ENCODE assay signal across 20 cellular contexts in the genomic region with DNA sequence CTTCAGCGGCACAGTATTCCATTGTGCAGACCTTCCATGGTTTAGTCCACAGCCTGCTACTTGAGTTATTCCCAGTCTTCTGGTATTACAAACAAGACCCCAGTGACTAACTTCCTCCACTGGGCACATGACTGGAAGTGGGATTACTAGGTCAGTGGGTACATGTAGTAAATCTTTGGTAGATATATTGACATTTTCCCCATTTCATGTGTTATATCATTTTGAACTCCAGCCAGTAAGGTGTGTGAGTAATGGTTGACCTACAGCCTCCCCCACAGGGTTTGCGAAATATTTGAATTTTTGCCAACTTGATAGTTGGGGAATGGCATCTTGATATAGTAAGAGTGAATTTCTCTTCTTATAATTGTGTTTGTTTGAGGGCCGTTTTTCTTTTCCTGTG. TPM values are rescaled to one million over a fixed set of nuclear protein-coding genes. Genes with fewer than 3 reads are reported as not detected.
DNase-seq lines count a peak whose midpoint lies in the region; ATAC-seq, FAIRE-seq and TF ChIP-seq lines count a peak whose summit lies in the region.
"Had no signal": no experiment of that assay in that cellular context is flagged by ENCODE, and none has a peak within 500 bp of the region (broad histone marks: within the 10 kb centered on the region; RNA-seq: fewer than 3 reads in every experiment).

No MANE protein-coding gene starts in this region.

- peaks cover under 1% of the 10 kb centered on the region for H3K9me3 Mint-ChIP-seq in activated naive CD8-positive, alpha-beta T cell treated with anti-CD3 and anti-CD28 coated beads, Interleukin-2, amount 50 U/mL, for 24 hours
- peaks cover 2% of the 10 kb centered on the region for H3K9me3 Mint-ChIP-seq in activated naive CD8-positive, alpha-beta T cell treated with anti-CD3 and anti-CD28 coated beads for 36 hours
- H3K9me3 Mint-ChIP-seq in CD8-positive, alpha-beta T cell, result no peaks in the 10 kb centered on the region
- H3K9me3 Mint-ChIP-seq: CD4-positive, CD25-positive, alpha-beta regulatory T cell; central memory CD8-positive, alpha-beta T cell had no signal

- H3K9me3 ChIP-seq in small intestine (ENCODE audit: control insufficient read depth, low read depth), result no peaks in the 10 kb centered on the region
- no peaks in the 10 kb centered on the region for H3K9me3 ChIP-seq in CD8-positive, alpha-beta T cell (ENCODE audit: low read length)
- H3K9me3 ChIP-seq: tibial nerve had no signal

- H3K27ac Mint-ChIP-seq in activated naive CD8-positive, alpha-beta T cell treated with anti-CD3 and anti-CD28 coated beads, Interleukin-2, amount 50 U/mL, for 24 hours, result no peak overlapping the region
- no peak overlapping the region for H3K27ac Mint-ChIP-seq in activated naive CD8-positive, alpha-beta T cell treated with anti-CD3 and anti-CD28 coated beads for 36 hours
- no peak overlapping the region for H3K27ac Mint-ChIP-seq in CD8-positive, alpha-beta T cell
- H3K27ac Mint-ChIP-seq: CD4-positive, CD25-positive, alpha-beta regulatory T cell had no signal

- no peak for TF ChIP-seq CTCF in fibroblast of pulmonary artery (IDR thresholded peaks at IDR 0.05; ENCODE audit: low read length, missing control alignments)
- TF ChIP-seq CTCF in CD8-positive, alpha-beta T cell (IDR thresholded peaks at IDR 0.05), result no peak

- intact Hi-C loops in CD8-positive, alpha-beta T cell (cut with DNase I, micrococcal nuclease), result no loop called here

- ATAC-seq in activated naive CD8-positive, alpha-beta T cell treated with anti-CD3 and anti-CD28 coated beads, Interleukin-2, amount 50 U/mL, for 24 hours, result peak; percentile 37
- no peak for ATAC-seq in CD8-positive, alpha-beta T cell

- peaks cover 11% of the 10 kb centered on the region for H3K4me1 Mint-ChIP-seq in activated naive CD8-positive, alpha-beta T cell treated with anti-CD3 and anti-CD28 coated beads, Interleukin-2, amount 50 U/mL, for 24 hours
- H3K4me1 Mint-ChIP-seq in activated naive CD8-positive, alpha-beta T cell treated with anti-CD3 and anti-CD28 coated beads for 36 hours, result peaks cover 25% of the 10 kb centered on the region
- peaks cover 19% of the 10 kb centered on the region for H3K4me1 Mint-ChIP-seq in CD8-positive, alpha-beta T cell (ENCODE audit: low read depth)

- no peak overlapping the region for H3K4me3 Mint-ChIP-seq in activated naive CD8-positive, alpha-beta T cell treated with anti-CD3 and anti-CD28 coated beads, Interleukin-2, amount 50 U/mL, for 24 hours
- H3K4me3 Mint-ChIP-seq in activated naive CD8-positive, alpha-beta T cell treated with anti-CD3 and anti-CD28 coated beads for 36 hours, result no peak overlapping the region
- H3K4me3 Mint-ChIP-seq in CD8-positive, alpha-beta T cell, result no peak overlapping the region
- H3K4me3 Mint-ChIP-seq: CD4-positive, CD25-positive, alpha-beta regulatory T cell; central memory CD8-positive, alpha-beta T cell had no signal

- H3K4me3 ChIP-seq in fibroblast of pulmonary artery (replicated peaks; ENCODE audit: low read depth, low read length), result no peak overlapping the region
- no peak overlapping the region for H3K4me3 ChIP-seq in small intestine (ENCODE audit: low read depth in 1 of 2, low read length in 2 of 2)
- no peak overlapping the region for H3K4me3 ChIP-seq in CD8-positive, alpha-beta T cell (ENCODE audit: low read depth, low read length)
- H3K4me3 ChIP-seq: GM23248, tibial nerve had no signal

- POLR2A ChIA-PET in CD8-positive, alpha-beta T cell (lab: Charles Lee), result no interaction called here

- H3K36me3 Mint-ChIP-seq in activated naive CD8-positive, alpha-beta T cell treated with anti-CD3 and anti-CD28 coated beads, Interleukin-2, amount 50 U/mL, for 24 hours (ENCODE audit: low read depth), result peaks cover 28% of the 10 kb centered on the region
- peaks cover 58% of the 10 kb centered on the region for H3K36me3 Mint-ChIP-seq in activated naive CD8-positive, alpha-beta T cell treated with anti-CD3 and anti-CD28 coated beads for 36 hours
- peaks cover 71% of the 10 kb centered on the region for H3K36me3 Mint-ChIP-seq in CD8-positive, alpha-beta T cell

- 48 to 69% (median 61%) methylated on average over 3 of the region's 3 CpGs for WGBS in small intestine, 3 donors

- no peak for FAIRE-seq in small intestine (lab: Jason Lieb, UNC)

- H3K36me3 ChIP-seq in small intestine (ENCODE audit: control insufficient read depth in 2 of 2, insufficient read depth in 2 of 2, low read length in 2 of 2), result no peaks in the 10 kb centered on the region
- H3K36me3 ChIP-seq in CD8-positive, alpha-beta T cell (ENCODE audit: insufficient read depth, low read length), result peaks cover 5% of the 10 kb centered on the region
- H3K36me3 ChIP-seq: tibial nerve had no signal

- H3K27me3 ChIP-seq in small intestine (ENCODE audit: control insufficient read depth in 2 of 2, insufficient read depth in 2 of 2, low read length in 2 of 2), result no peaks in the 10 kb centered on the region
- no peaks in the 10 kb centered on the region for H3K27me3 ChIP-seq in CD8-positive, alpha-beta T cell (ENCODE audit: insufficient read depth, low read length)
- H3K27me3 ChIP-seq: tibial nerve had no signal

- CTCF ChIA-PET in CD8-positive, alpha-beta T cell (lab: Charles Lee), result no interaction called here

- no peaks in the 10 kb centered on the region for H3K27me3 Mint-ChIP-seq in activated naive CD8-positive, alpha-beta T cell treated with anti-CD3 and anti-CD28 coated beads, Interleukin-2, amount 50 U/mL, for 24 hours
- H3K27me3 Mint-ChIP-seq in activated naive CD8-positive, alpha-beta T cell treated with anti-CD3 and anti-CD28 coated beads for 36 hours, result no peaks in the 10 kb centered on the region
- H3K27me3 Mint-ChIP-seq in CD8-positive, alpha-beta T cell (ENCODE audit: low read depth), result no peaks in the 10 kb centered on the region
- H3K27me3 Mint-ChIP-seq: central memory CD8-positive, alpha-beta T cell had no signal

- no peak overlapping the region for H3K27ac ChIP-seq in small intestine (ENCODE audit: low read depth in 1 of 2, low read length in 1 of 2)
- H3K27ac ChIP-seq in CD8-positive, alpha-beta T cell (ENCODE audit: low read depth, low read length), result no peak overlapping the region
- H3K27ac ChIP-seq: GM23248, tibial nerve had no signal

- DNase-seq in activated naive CD8-positive, alpha-beta T cell treated with anti-CD3 and anti-CD28 coated beads, Interleukin-2, amount 50 U/mL, for 24 hours, result no peak
- no peak for DNase-seq in activated naive CD8-positive, alpha-beta T cell treated with anti-CD3 and anti-CD28 coated beads for 36 hours
- DNase-seq in amniotic epithelial cell (ENCODE audit: low read depth) (peak; percentile 37), fibroblast of pulmonary artery (ENCODE audit: low read depth) (peak; percentile 34), small intestine (peak; percentile 59), NCI-H2171 (lab: John Stamatoyannopoulos, UW) (no peak), NCI-H2107 treated with DMSO at 0.1 percent for 48 hours (lab: John Stamatoyannopoulos, UW; ENCODE audit: unreplicated experiment) (no peak)
- DNase-seq in CD8-positive, alpha-beta T cell, result no peak
- DNase-seq: activated naive CD4-positive, alpha-beta T cell treated with anti-CD3 and anti-CD28 coated beads, Interleukin-2, amount 50 U/mL, for 16 hours; CD4-positive, CD25-positive, alpha-beta regulatory T cell; DND-41; GM23248; midbrain; MM.1S; NCI-H2081; NCI-H748 treated with DMSO at 0.1 percent for 48 hours; Right ventricle myocardium superior; stimulated activated CD4-positive, alpha-beta T cell treated with anti-CD3 and anti-CD28 coated beads, Interleukin-4, amount 100 ng/mL, for 4 hours had no signal

- peaks cover 0 to 3% of the 10 kb centered on the region in 2 donors for H3K4me1 ChIP-seq in small intestine (ENCODE audit: control insufficient read depth in 2 of 2, insufficient read depth in 1 of 2, low read depth in 1 of 2, low read length in 1 of 2)
- no peaks in the 10 kb centered on the region for H3K4me1 ChIP-seq in CD8-positive, alpha-beta T cell (ENCODE audit: insufficient read depth, low read length)

RNA-seq across cellular contexts. Expression of gene RNF144A, which starts 58.8 kb away (rescaled TPM):
- 10 to 100 TPM; 29.7 to 31.4 TPM for total RNA-seq in activated naive CD8-positive, alpha-beta T cell treated with anti-CD3 and anti-CD28 coated beads for 36 hours
- polyA plus RNA-seq in small intestine, result 1 to 10 TPM; 1.4 to 3.7 (median 1.6) TPM
- total RNA-seq in CD8-positive, alpha-beta T cell, result 10 to 100 TPM; 25.8 to 28.8 TPM

Comparison
In these comparisons a context has a peak if more than half of its experiments do, and no peak if none do; other contexts are left out.
1. DNase-seq: peak in amniotic epithelial cell (single experiment), fibroblast of pulmonary artery (single experiment) and small intestine (single experiment); none in activated naive CD8-positive, alpha-beta T cell treated with anti-CD3 and anti-CD28 coated beads, Interleukin-2, amount 50 U/mL, for 24 hours (single experiment), activated naive CD8-positive, alpha-beta T cell treated with anti-CD3 and anti-CD28 coated beads for 36 hours (single experiment), CD8-positive, alpha-beta T cell (0 of 7), NCI-H2171 (single experiment) and NCI-H2107 treated with DMSO at 0.1 percent for 48 hours (single experiment).